Comparison of ENCODE assay signal across 8 cellular contexts in genomic region chr6:18400831-18401446, GRCh38. TPM values are rescaled to one million over a fixed set of nuclear protein-coding genes. Genes with fewer than 3 reads are reported as not detected.
DNase-seq lines count a peak whose midpoint lies in the region; ATAC-seq, FAIRE-seq and TF ChIP-seq lines count a peak whose summit lies in the region.

No MANE protein-coding gene starts in this region.

- H3K4me3 Mint-ChIP-seq in chondrocyte (ENCODE audit: unreplicated experiment) = no peak overlapping the region

- H3K27me3 Mint-ChIP-seq in chondrocyte (ENCODE audit: low read depth) = no peaks in the 10 kb centered on the region

- H3K4me1 Mint-ChIP-seq in chondrocyte (ENCODE audit: low read depth) = peaks cover 41% of the 10 kb centered on the region

- peak; percentile 92 for ATAC-seq in GM21526 (IDR thresholded peaks at IDR 0.05; ENCODE audit: low FRiP score, unreplicated experiment)
- ATAC-seq in stimulated activated naive CD8-positive, alpha-beta T cell treated with anti-CD3 and anti-CD28 coated beads, Interleukin-15, Interleukin-2, amounts not matched to agents 100 U/mL and 50 U/mL, for 24 hours = peak; percentile 65

- TF ChIP-seq CTCF in GM12864 (IDR thresholded peaks at IDR 0.05; ENCODE audit: low read depth, low read length, missing control alignments) (no peak), chondrocyte (IDR thresholded peaks at IDR 0.05) (no peak)

- H3K27ac Mint-ChIP-seq in chondrocyte (ENCODE audit: unreplicated experiment) = peak overlapping the region; percentile 42

- no peak for FAIRE-seq in frontal cortex (lab: Jason Lieb, UNC)

- peak; percentile 49 for DNase-seq in GM12864 (ENCODE audit: low read depth)
- DNase-seq in HT1080 (ENCODE audit: low read depth) = peak; percentile 53
- DNase-seq in chondrocyte (ENCODE audit: low spot score) = no peak
- DNase-seq in stimulated activated naive CD8-positive, alpha-beta T cell treated with anti-CD3 and anti-CD28 coated beads, Interleukin-15, Interleukin-2, amounts not matched to agents 100 U/mL and 50 U/mL, for 24 hours = no peak
- DNase-seq in amygdala (lab: John Stamatoyannopoulos, UW) = no peak
- no peak for DNase-seq in frontal cortex (ENCODE audit: low spot score in 2 of 2)
- DNase-seq in activated CD8-positive, alpha-beta memory T cell treated with anti-CD3 and anti-CD28 coated beads, Interleukin-2, amount 50 U/mL, for 4 hours = no peak

- no peaks in the 10 kb centered on the region for H3K36me3 Mint-ChIP-seq in chondrocyte (ENCODE audit: low read depth)

- H3K4me3 ChIP-seq in GM12864 (ENCODE audit: low read depth, low read length) = no peak overlapping the region

- no peaks in the 10 kb centered on the region for H3K9me3 Mint-ChIP-seq in chondrocyte (ENCODE audit: low read depth)

RNA-seq across cellular contexts. Expression of gene RNF144B, which starts 13.8 kb away (rescaled TPM):
- total RNA-seq in HT1080 (2014; rRNA removed; shearing (Covaris generic)) = 1.1 and 1.3 TPM in 2 replicates
- polyA plus RNA-seq in HT1080 (2015; cell fraction: cytosol; rRNA removed) = 2.7 and 6.6 TPM in 2 replicates
- 3.0 and 3.4 TPM in 2 replicates for polyA plus RNA-seq in HT1080 (2015; cell fraction: nucleus; rRNA removed)
- total RNA-seq in chondrocyte (9.6 to 11.2 TPM (median 10.2 TPM) in 3 replicates), frontal cortex (2.9 TPM)

Comparison
In these comparisons a context has a peak if more than half of its experiments do, and no peak if none do; other contexts are left out.
1. DNase-seq: peak in GM12864 (single experiment) and HT1080 (single experiment); none in chondrocyte (single experiment), stimulated activated naive CD8-positive, alpha-beta T cell treated with anti-CD3 and anti-CD28 coated beads, Interleukin-15, Interleukin-2, amounts not matched to agents 100 U/mL and 50 U/mL, for 24 hours (single experiment), amygdala (0 of 56), frontal cortex (0 of 2) and activated CD8-positive, alpha-beta memory T cell treated with anti-CD3 and anti-CD28 coated beads, Interleukin-2, amount 50 U/mL, for 4 hours (single experiment).